Comparison of ENCODE assay signal across 8 cellular contexts in genomic region chr5:138761115-138761514, GRCh38. TPM values are rescaled to one million over a fixed set of nuclear protein-coding genes. Genes with fewer than 3 reads are reported as not detected.
DNase-seq lines count a peak whose midpoint lies in the region; ATAC-seq, FAIRE-seq and TF ChIP-seq lines count a peak whose summit lies in the region.
"Not testable (repeated sequence)": the region's sequence is repeated elsewhere in the genome, so short reads cannot be mapped to it uniquely, and the experiment has no call there.

No MANE protein-coding gene starts in this region.

- not testable (repeated sequence) for H3K9me3 ChIP-seq in HEK293 (ENCODE audit: control insufficient read depth, insufficient read depth, low read depth, low read length); T-helper 17 cell (ENCODE audit: control insufficient read depth, low read length, poor library complexity, severe bottlenecking); endothelial cell of umbilical vein (replicated peaks; ENCODE audit: control insufficient read depth, insufficient read depth, low read length)

- not testable (repeated sequence) for H4K20me1 ChIP-seq in endothelial cell of umbilical vein (replicated peaks; ENCODE audit: control insufficient read depth, extremely low read depth, insufficient read depth, low read length)

- peak; percentile 51 for ATAC-seq in T-helper 17 cell
- ATAC-seq in activated CD8-positive, alpha-beta memory T cell treated with anti-CD3 and anti-CD28 coated beads, Interleukin-2, amount 10 ng/mL, durations not matched to agents 7 days and 5 days; natural killer cell: not testable (repeated sequence)
- ATAC-seq in stimulated activated naive CD8-positive, alpha-beta T cell treated with anti-CD3 and anti-CD28 coated beads, Interleukin-15, Interleukin-2, amounts not matched to agents 100 U/mL and 50 U/mL, for 24 hours = peak; percentile 36

- FAIRE-seq in endothelial cell of umbilical vein (lab: Jason Lieb, UNC) = peak; percentile 75

- dilution Hi-C loops in endothelial cell of umbilical vein (cut with MboI; ENCODE audit: extremely low pct_ligation_motif_present, low sequenced_read_pairs) = not testable (repeated sequence)

- H3K27me3 Mint-ChIP-seq in T-helper 17 cell; activated CD8-positive, alpha-beta memory T cell treated with anti-CD3 and anti-CD28 coated beads, Interleukin-2, amount 10 ng/mL, durations not matched to agents 7 days and 5 days; MCF 10A (ENCODE audit: insufficient read depth, unreplicated experiment): not testable (repeated sequence)
- H3K27me3 Mint-ChIP-seq in natural killer cell (ENCODE audit: low read depth in 2 of 2) = peaks cover 0 to 12% of the 10 kb centered on the region in 2 donors

- H3K36me3 Mint-ChIP-seq in T-helper 17 cell (ENCODE audit: low read depth); natural killer cell: not testable (repeated sequence)
- peaks cover 30% of the 10 kb centered on the region for H3K36me3 Mint-ChIP-seq in activated CD8-positive, alpha-beta memory T cell treated with anti-CD3 and anti-CD28 coated beads, Interleukin-2, amount 10 ng/mL, durations not matched to agents 7 days and 5 days
- H3K36me3 Mint-ChIP-seq in MCF 10A (ENCODE audit: insufficient read depth, unreplicated experiment) = peaks cover 93% of the 10 kb centered on the region

- CTCF ChIA-PET in HEK293 (lab: Yijun Ruan, JAX) (interaction anchor here (0.9 to 1.3 kb wide), 2 partner anchors 29 to 182 kb away, joined by 3 to 5 read pairs; no protein-coding TSS in a partner anchor), MCF 10A (lab: Yijun Ruan, JAX) (interaction anchor here (0.5 to 1.8 kb wide), 3 partner anchors 12 to 326 kb away, joined by 3 to 5 read pairs (median 3); no protein-coding TSS in a partner anchor), endothelial cell of umbilical vein (lab: Charles Lee) (interaction anchor here (0.7 to 4.0 kb wide), 4 partner anchors 11 to 182 kb away, joined by 3 to 27 read pairs (median 6); no protein-coding TSS in a partner anchor)
- CTCF ChIA-PET in activated CD8-positive, alpha-beta memory T cell treated with anti-CD3 and anti-CD28 coated beads, Interleukin-2, amount 10 ng/mL, durations not matched to agents 7 days and 5 days (lab: Charles Lee) = interaction anchor here (1.3 to 1.4 kb wide), 3 partner anchors 27 to 92 kb away, joined by 3 to 4 read pairs (median 4); no protein-coding TSS in a partner anchor

- H3K27me3 ChIP-seq in endothelial cell of umbilical vein (ENCODE audit: control insufficient read depth in 2 of 2, insufficient read depth in 2 of 2, low read length in 2 of 2) = not testable (repeated sequence)

- peaks cover 94% of the 10 kb centered on the region for H3K79me2 ChIP-seq in endothelial cell of umbilical vein (ENCODE audit: control insufficient read depth, insufficient read depth, low read length)

- not testable (repeated sequence) for H3K9me1 ChIP-seq in endothelial cell of umbilical vein (replicated peaks; ENCODE audit: control insufficient read depth, extremely low read depth, insufficient read depth, low read length)

- peak overlapping the region; percentile 59 for H3K4me2 ChIP-seq in endothelial cell of umbilical vein (ENCODE audit: insufficient read depth, low read length)

- not testable (repeated sequence) for H3K4me3 ChIP-seq in HEK293 (ENCODE audit: low read depth, low read length)
- peak overlapping the region in 1 of 3 experiments; percentile 4 for H3K4me3 ChIP-seq in endothelial cell of umbilical vein (replicated peaks in 1 of 3; ENCODE audit: insufficient read depth in 1 of 3, low read depth in 1 of 3, low read length in 3 of 3)

- not testable (repeated sequence) for TF ChIP-seq POLR2A in endothelial cell of umbilical vein (IDR thresholded peaks at IDR 0.05; ENCODE audit: low read depth, low read length)

- not testable (repeated sequence) for H3K9me3 Mint-ChIP-seq in activated CD8-positive, alpha-beta memory T cell treated with anti-CD3 and anti-CD28 coated beads, Interleukin-2, amount 10 ng/mL, durations not matched to agents 7 days and 5 days (ENCODE audit: low read depth); MCF 10A (ENCODE audit: unreplicated experiment); natural killer cell

- intact Hi-C loops in MCF 10A (cut with micrococcal nuclease); natural killer cell (cut with micrococcal nuclease): not testable (repeated sequence)
- intact Hi-C loops in endothelial cell of umbilical vein (cut with micrococcal nuclease) = loop anchor here (5.0 kb wide), 1 partner anchor 141 kb away; no protein-coding TSS in a partner anchor

- not testable (repeated sequence) for DNase-seq in T-helper 17 cell; MCF 10A (ENCODE audit: unreplicated experiment); endothelial cell of umbilical vein (ENCODE audit: low read depth, low spot score); natural killer cell; stimulated activated naive CD8-positive, alpha-beta T cell treated with anti-CD3 and anti-CD28 coated beads, Interleukin-15, Interleukin-2, amounts not matched to agents 100 U/mL and 50 U/mL, for 24 hours
- peak; percentile 42 for DNase-seq in activated CD8-positive, alpha-beta memory T cell treated with anti-CD3 and anti-CD28 coated beads, Interleukin-2, amount 10 ng/mL, durations not matched to agents 7 days and 5 days

- H3K4me1 ChIP-seq in HEK293 (ENCODE audit: control insufficient read depth, insufficient read depth, low read length) (peaks cover 13% of the 10 kb centered on the region), endothelial cell of umbilical vein (ENCODE audit: control insufficient read depth, extremely low read depth, insufficient read depth, low read length) (peaks cover 17% of the 10 kb centered on the region)

- POLR2A ChIA-PET in HEK293 (lab: Yijun Ruan, JAX) = interaction anchor here (0.6 kb wide), 2 partner anchors 482 to 528 kb away, joined by 4 to 6 read pairs; no protein-coding TSS in a partner anchor
- POLR2A ChIA-PET in MCF 10A (lab: Yijun Ruan, JAX) = interaction anchor here (0.5 to 3.9 kb wide), 5 partner anchors 8 to 186 kb away, joined by 3 to 16 read pairs (median 6); partner anchors contain the start of genes CTNNA1 and HSPA9
- POLR2A ChIA-PET in endothelial cell of umbilical vein (lab: Charles Lee) = interaction anchor here (0.6 kb wide), 1 partner anchor 483 kb away, joined by 6 read pairs; no protein-coding TSS in a partner anchor

- H3K27ac ChIP-seq in 22Rv1 (0 out of 2 replicates have a peak overlapping the region, but pooled peaks have one; percentile 7), endothelial cell of umbilical vein (ENCODE audit: insufficient read depth, low read depth, low read length) (peak overlapping the region; percentile 81)
- not testable (repeated sequence) for H3K27ac ChIP-seq in HEK293 (ENCODE audit: extremely low read depth, low read depth, low read length)

- TF ChIP-seq CTCF in 22Rv1 (IDR thresholded peaks at IDR 0.05); HEK293 (tag by site-specific recombination; IDR thresholded peaks at IDR 0.05); MCF 10A (IDR thresholded peaks at IDR 0.05; ENCODE audit: unreplicated experiment); endothelial cell of umbilical vein (IDR thresholded peaks at IDR 0.05; ENCODE audit: extremely low read depth in 1 of 2, insufficient read depth in 1 of 2, low read depth in 1 of 2, low read length in 2 of 2); natural killer cell (IDR thresholded peaks at IDR 0.05): not testable (repeated sequence)

- not testable (repeated sequence) for H2AFZ ChIP-seq in endothelial cell of umbilical vein (ENCODE audit: low read depth, low read length)

- not testable (repeated sequence) for H3K9ac ChIP-seq in endothelial cell of umbilical vein (replicated peaks; ENCODE audit: extremely low read depth, insufficient read depth, low read length)

- not testable (repeated sequence) for BruUV-seq in MCF 10A (replicated peaks; lab: Mats Ljungman, UMichigan); endothelial cell of umbilical vein (replicated peaks; lab: Mats Ljungman, UMichigan)

- H3K36me3 ChIP-seq in HEK293 (ENCODE audit: control insufficient read depth in 2 of 2, insufficient read depth in 1 of 2, low read length in 2 of 2) = peaks cover 9 to 11% of the 10 kb centered on the region in 2 experiments; a peak in 2 of 3 replicates
- not testable (repeated sequence) for H3K36me3 ChIP-seq in endothelial cell of umbilical vein (ENCODE audit: control insufficient read depth in 2 of 2, extremely low read depth in 1 of 2, insufficient read depth in 2 of 2, low read length in 2 of 2)

- H3K4me3 Mint-ChIP-seq in T-helper 17 cell; activated CD8-positive, alpha-beta memory T cell treated with anti-CD3 and anti-CD28 coated beads, Interleukin-2, amount 10 ng/mL, durations not matched to agents 7 days and 5 days; MCF 10A (ENCODE audit: unreplicated experiment): not testable (repeated sequence)
- H3K4me3 Mint-ChIP-seq in natural killer cell = peak overlapping the region; percentile 21

- H3K27ac Mint-ChIP-seq in T-helper 17 cell = not testable (repeated sequence)
- H3K27ac Mint-ChIP-seq in activated CD8-positive, alpha-beta memory T cell treated with anti-CD3 and anti-CD28 coated beads, Interleukin-2, amount 10 ng/mL, durations not matched to agents 7 days and 5 days = peak overlapping the region; percentile 17
- H3K27ac Mint-ChIP-seq in MCF 10A (ENCODE audit: low read depth, unreplicated experiment) (peak overlapping the region; percentile 86), natural killer cell (peak overlapping the region in 1 of 2 donors; percentile 4)

- H3K4me1 Mint-ChIP-seq in T-helper 17 cell (peaks cover 14% of the 10 kb centered on the region), MCF 10A (ENCODE audit: insufficient read depth, unreplicated experiment) (peaks cover 62% of the 10 kb centered on the region), natural killer cell (peaks cover 28 to 32% of the 10 kb centered on the region in 2 donors)
- H3K4me1 Mint-ChIP-seq in activated CD8-positive, alpha-beta memory T cell treated with anti-CD3 and anti-CD28 coated beads, Interleukin-2, amount 10 ng/mL, durations not matched to agents 7 days and 5 days = peaks cover 32% of the 10 kb centered on the region

RNA-seq across cellular contexts. Expression of gene CTNNA1, which starts 7.9 kb away (rescaled TPM):
- total RNA-seq in T-helper 17 cell (10 to 100 TPM; 13.7 to 20.9 TPM), MCF 10A (2022) (519 and 638 TPM in 2 replicates), endothelial cell of umbilical vein (394 and 420 TPM in 2 replicates), natural killer cell (10 to 100 TPM; 34.4 to 53.0 (median 49.8) TPM)
- total RNA-seq in activated CD8-positive, alpha-beta memory T cell treated with anti-CD3 and anti-CD28 coated beads, Interleukin-2, amount 10 ng/mL, durations not matched to agents 7 days and 5 days = 10 to 100 TPM; 62.0 to 89.8 TPM
- polyA plus RNA-seq in endothelial cell of umbilical vein = 108 and 156 TPM in 2 replicates
- polyA plus RNA-seq in endothelial cell of umbilical vein (2011; cell fraction: cytosol; rRNA removed) = 218 and 223 TPM in 2 replicates
- 254 and 305 TPM in 2 replicates for polyA plus RNA-seq in endothelial cell of umbilical vein (2011; cell fraction: nucleus; rRNA removed)
- polyA plus RNA-seq in endothelial cell of umbilical vein (2012) = 286 and 341 TPM in 2 replicates
- polyA minus RNA-seq in endothelial cell of umbilical vein = 268 and 305 TPM in 2 replicates
- 101 TPM for polyA minus RNA-seq in endothelial cell of umbilical vein (2011; cell fraction: cytosol; rRNA and poly(A)+ RNA removed)
- polyA minus RNA-seq in endothelial cell of umbilical vein (2011; cell fraction: nucleus; rRNA and poly(A)+ RNA removed) = 181 and 203 TPM in 2 replicates
